ENCODE assay signal across 8 cellular contexts in the genomic region with DNA sequence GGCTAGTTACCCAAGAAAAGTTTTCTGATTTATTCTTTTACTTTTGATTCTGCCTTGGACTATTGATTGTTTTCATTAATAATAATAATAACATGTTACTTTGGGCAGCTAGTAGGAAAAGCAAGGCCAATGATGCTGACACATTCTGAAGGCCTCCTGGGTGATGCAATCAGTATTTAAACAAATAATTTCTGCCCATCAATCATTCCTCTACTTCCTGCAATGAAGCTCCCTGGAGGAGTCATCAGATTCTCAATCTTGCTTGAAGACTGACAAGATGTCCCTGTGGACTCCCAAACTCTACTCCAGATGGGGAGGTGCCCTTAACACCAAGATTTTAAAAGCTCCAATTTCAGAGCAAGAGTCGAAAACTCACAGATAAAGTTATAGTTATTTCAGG. TPM values are rescaled to one million over a fixed set of nuclear protein-coding genes. Genes with fewer than 3 reads are reported as not detected.
DNase-seq lines count a peak whose midpoint lies in the region; ATAC-seq and TF ChIP-seq lines count a peak whose summit lies in the region.

A gene with protein sequence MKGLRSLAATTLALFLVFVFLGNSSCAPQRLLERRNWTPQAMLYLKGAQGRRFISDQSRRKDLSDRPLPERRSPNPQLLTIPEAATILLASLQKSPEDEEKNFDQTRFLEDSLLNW (plus strand): TSS at position 244 of the 400 bp plus-strand sequence. CDS start 177 bp downstream, outside the sequence.

- H3K36me3 ChIP-seq in BLaER1 (no peaks in the 10 kb centered on the region), muscle layer of duodenum (ENCODE audit: control insufficient read depth in 1 of 2, insufficient read depth in 2 of 2, low read length in 2 of 2) (no peaks in the 10 kb centered on the region)

- H3K27me3 ChIP-seq in BLaER1, result no peaks in the 10 kb centered on the region; the same call in 1 of the 2 replicates
- no peaks in the 10 kb centered on the region for H3K27me3 ChIP-seq in muscle layer of duodenum (ENCODE audit: low read depth, low read length)

- no peak for TF ChIP-seq CTCF in coronary artery (IDR thresholded peaks at IDR 0.05)

- ATAC-seq in GM18870 (IDR thresholded peaks at IDR 0.05; ENCODE audit: unreplicated experiment) (no peak), GM18867 (IDR thresholded peaks at IDR 0.05; ENCODE audit: unreplicated experiment) (no peak)

- H3K27ac ChIP-seq in BLaER1, result no peak within 1 kb of the TSS
- no peak within 1 kb of the TSS for H3K27ac ChIP-seq in coronary artery
- no peak within 1 kb of the TSS for H3K27ac ChIP-seq in muscle layer of duodenum (ENCODE audit: low read length)

- H4K20me1 ChIP-seq in BLaER1, result no peaks in the 10 kb centered on the region

- H3K9ac ChIP-seq in BLaER1, result no peak within 1 kb of the TSS

- H3K4me1 ChIP-seq in BLaER1, result peaks cover 41% of the 10 kb centered on the region
- H3K4me1 ChIP-seq in muscle layer of duodenum (ENCODE audit: control insufficient read depth in 1 of 2, insufficient read depth in 2 of 2, low read length in 2 of 2), result peaks cover 0 to 21% of the 10 kb centered on the region in 2 donors

- DNase-seq in LHCN-M2 (ENCODE audit: low read depth) (peak; percentile 6), coronary artery (ENCODE audit: low spot score) (no peak), retina (no peak)
- DNase-seq in stimulated activated CD4-positive, alpha-beta T cell treated with anti-CD3 and anti-CD28 coated beads, Interleukin-1b, Interleukin-23, amount 100 ng/mL, for 48 hours, result no peak

- H3K4me3 ChIP-seq in BLaER1, result 0 out of 2 replicates have a peak within 1 kb of the TSS, but pooled peaks have one; percentile 60
- peak within 1 kb of the TSS; percentile 78 for H3K4me3 ChIP-seq in coronary artery
- H3K4me3 ChIP-seq in muscle layer of duodenum (ENCODE audit: low read depth in 1 of 2, low read length in 2 of 2), result peak within 1 kb of the TSS; percentile 53 to 80

- H3K9me3 ChIP-seq in BLaER1 (peaks cover 4% of the 10 kb centered on the region; the same call in 1 of the 2 replicates), muscle layer of duodenum (ENCODE audit: control insufficient read depth in 1 of 2, low read length in 2 of 2) (no peaks in the 10 kb centered on the region)

- peak within 1 kb of the TSS; percentile 80 for H3K4me2 ChIP-seq in BLaER1

RNA-seq across cellular contexts. Expression of the gene that starts here (rescaled TPM):
- 2.1 and 3.1 TPM in 2 replicates for total RNA-seq in LHCN-M2 (2014; rRNA removed)
- polyA plus RNA-seq in LHCN-M2 (2012), result 0.47 TPM
